In the genomic region with DNA sequence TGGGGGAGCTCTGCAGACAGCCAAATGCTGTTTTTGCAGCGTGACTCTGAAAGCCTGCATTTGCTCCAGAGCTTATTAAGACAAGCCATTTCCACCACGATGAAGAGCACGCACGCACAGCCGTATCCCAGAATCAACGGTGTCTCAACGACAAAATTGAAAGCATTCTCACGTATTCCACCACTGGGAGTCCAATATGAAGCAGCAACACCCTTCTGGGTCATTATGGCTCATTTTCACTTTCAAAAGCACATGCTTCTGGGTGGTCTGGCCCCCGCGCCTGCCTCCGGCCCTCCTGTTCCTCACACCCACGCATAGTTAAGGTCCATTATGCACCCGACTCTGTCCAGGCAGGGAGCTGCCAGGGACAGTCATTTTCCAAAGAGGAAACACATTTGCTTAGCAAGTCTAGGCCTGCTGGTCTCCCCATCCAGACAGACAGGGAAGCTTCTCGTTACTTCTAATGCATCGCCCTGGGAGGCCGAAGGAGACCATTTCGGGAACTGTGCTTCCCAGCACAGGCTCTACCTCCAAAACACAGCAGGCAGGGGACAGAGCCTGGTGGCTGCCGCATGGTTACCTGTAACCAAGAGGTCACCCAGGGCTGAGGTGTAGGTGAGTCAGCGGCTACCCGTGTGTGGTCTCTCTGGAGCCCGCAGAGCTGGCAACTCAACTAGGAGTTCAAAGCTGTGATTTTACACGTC, we compare ENCODE assay signal across 1 cellular context.
TF ChIP-seq lines count a peak whose summit lies in the region.

No MANE protein-coding gene starts in this region.

TF ChIP-seq in IMR-90, 13 proteins besides CTCF, POLR2A, EP300 and RAD21:
- TF ChIP-seq MAZ (IDR thresholded peaks at IDR 0.05; ENCODE audit: borderline replicate concordance, low read depth, low read length), result no peak
- no peak for TF ChIP-seq NFE2L2 (IDR thresholded peaks at IDR 0.05; ENCODE audit: low read depth, low read length)
- TF ChIP-seq, protein P1, sequence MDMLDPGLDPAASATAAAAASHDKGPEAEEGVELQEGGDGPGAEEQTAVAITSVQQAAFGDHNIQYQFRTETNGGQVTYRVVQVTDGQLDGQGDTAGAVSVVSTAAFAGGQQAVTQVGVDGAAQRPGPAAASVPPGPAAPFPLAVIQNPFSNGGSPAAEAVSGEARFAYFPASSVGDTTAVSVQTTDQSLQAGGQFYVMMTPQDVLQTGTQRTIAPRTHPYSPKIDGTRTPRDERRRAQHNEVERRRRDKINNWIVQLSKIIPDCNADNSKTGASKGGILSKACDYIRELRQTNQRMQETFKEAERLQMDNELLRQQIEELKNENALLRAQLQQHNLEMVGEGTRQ (IDR thresholded peaks at IDR 0.05; ENCODE audit: low read depth, low read length), result no peak
- TF ChIP-seq RFX5 (IDR thresholded peaks at IDR 0.05; ENCODE audit: low read depth, low read length), result no peak
- no peak for TF ChIP-seq SMC3 (IDR thresholded peaks at IDR 0.05; ENCODE audit: low read depth, low read length)
